In genomic region chr5:174309131-174309845, GRCh38 we compare ENCODE assay signal across 24 cellular contexts.
DNase-seq lines count a peak whose midpoint lies in the region; ATAC-seq and TF ChIP-seq lines count a peak whose summit lies in the region.
"Had no signal": no experiment of that assay in that cellular context is flagged by ENCODE, and none has a peak within 500 bp of the region (broad histone marks: within the 10 kb centered on the region; RNA-seq: fewer than 3 reads in every experiment).

No MANE protein-coding gene starts in this region.

- H3K4me1 ChIP-seq in osteoblast (ENCODE audit: insufficient read depth, low read length) (no peaks in the 10 kb centered on the region), upper lobe of right lung (no peaks in the 10 kb centered on the region)

- TF ChIP-seq CTCF in osteoblast (IDR thresholded peaks at IDR 0.05; ENCODE audit: extremely low read depth, low read depth, low read length): no peak
- TF ChIP-seq CTCF in upper lobe of right lung (IDR thresholded peaks at IDR 0.05): no peak

- no peaks in the 10 kb centered on the region for H3K79me2 ChIP-seq in osteoblast (ENCODE audit: insufficient read depth, low read length)

- no peaks in the 10 kb centered on the region for H4K20me1 ChIP-seq in osteoblast (ENCODE audit: insufficient read depth, low read length)

- intact Hi-C loops in upper lobe of right lung (cut with DNase I): no loop called here

- no peak overlapping the region for H2AFZ ChIP-seq in osteoblast (ENCODE audit: low read length)

- H3K27me3 ChIP-seq in osteoblast (ENCODE audit: insufficient read depth, low read length) (no peaks in the 10 kb centered on the region), upper lobe of right lung (peaks cover 21% of the 10 kb centered on the region)

- no peak overlapping the region for H3K27ac ChIP-seq in osteoblast (ENCODE audit: low read depth, low read length)
- H3K27ac ChIP-seq in upper lobe of right lung: no peak overlapping the region
- H3K27ac ChIP-seq: 22Rv1, C4-2B, RWPE1 had no signal

- H3K4me2 ChIP-seq in osteoblast (ENCODE audit: insufficient read depth, low read length): no peak overlapping the region

- DNase-seq in DMS53 (lab: John Stamatoyannopoulos, UW) (peak; percentile 20), DMS53 treated with DMSO at 0.1 percent for 48 hours (lab: John Stamatoyannopoulos, UW; ENCODE audit: unreplicated experiment) (no peak), ecto neural progenitor cell (ENCODE audit: low spot score) (peak; percentile 38), osteoblast (ENCODE audit: insufficient read length, low spot score, missing footprints) (peak; percentile 80), upper lobe of right lung (peak; percentile 38), A172 (ENCODE audit: low spot score) (no peak)
- no peak for DNase-seq in activated CD4-positive, alpha-beta T cell treated with anti-CD3 and anti-CD28 coated beads, Interleukin-2, amount 50 U/mL, for 4 hours
- DNase-seq: AML-193; CD8-positive, alpha-beta memory T cell; DND-41; GOT3; KBM-7; NCI-H1105; NCI-H1694; NCI-H2081; NCI-H2171; NCI-H345; NCI-H524; NCI-H774; NK-92 treated with Interleukin-12 subunit alpha and Interleukin-12 subunit beta, amount 100 ng/mL, for 24 hours had no signal

- H3K36me3 ChIP-seq in osteoblast (ENCODE audit: insufficient read depth, low read length) (no peaks in the 10 kb centered on the region), upper lobe of right lung (no peaks in the 10 kb centered on the region)

- H3K4me3 ChIP-seq in osteoblast (ENCODE audit: insufficient read depth, low read length) (no peak overlapping the region), upper lobe of right lung (no peak overlapping the region)

- ATAC-seq in upper lobe of right lung (no peak), GM21447 (IDR thresholded peaks at IDR 0.05; ENCODE audit: unreplicated experiment) (no peak)

- H3K9me3 ChIP-seq in osteoblast (ENCODE audit: low read depth, low read length) (no peaks in the 10 kb centered on the region), upper lobe of right lung (no peaks in the 10 kb centered on the region)

Comparison
In these comparisons a context has a peak if more than half of its experiments do, and no peak if none do; other contexts are left out.
1. DNase-seq: peak in DMS53 (single experiment), ecto neural progenitor cell (single experiment), osteoblast (single experiment) and upper lobe of right lung (single experiment); none in DMS53 treated with DMSO at 0.1 percent for 48 hours (single experiment), A172 (single experiment) and activated CD4-positive, alpha-beta T cell treated with anti-CD3 and anti-CD28 coated beads, Interleukin-2, amount 50 U/mL, for 4 hours (0 of 2).